ENCODE assay signal across 31 cellular contexts in genomic region chr10:88617772-88618300, GRCh38. TPM values are rescaled to one million over a fixed set of nuclear protein-coding genes. Genes with fewer than 3 reads are reported as not detected.
"Had no signal": no experiment of that assay in that cellular context is flagged by ENCODE, and none has a peak within 500 bp of the region (broad histone marks: within the 10 kb centered on the region; RNA-seq: fewer than 3 reads in every experiment).

No MANE protein-coding gene starts in this region.

- H3K27me3 ChIP-seq: colonic mucosa, esophagus muscularis mucosa, right atrium auricular region, sigmoid colon, tibial nerve, upper lobe of left lung had no signal

- H3K9me3 Mint-ChIP-seq: central memory CD8-positive, alpha-beta T cell; dendritic cell treated with granulocyte-macrophage colony-stimulating factor and Interleukin-4, amounts not matched to agents 40 ng/mL and 50 ng/mL, for 4 days; nephron progenitor cell; stimulated activated memory B cell treated with anti-CD40 and anti-IgM and Interleukin-4, amounts not matched to agents 10 μg/mL and 1 μg/mL and 100 μg/mL, for 72 hours had no signal

- H3K4me3 Mint-ChIP-seq: central memory CD8-positive, alpha-beta T cell; dendritic cell treated with granulocyte-macrophage colony-stimulating factor and Interleukin-4, amounts not matched to agents 40 ng/mL and 50 ng/mL, for 4 days; endodermal cell; naive thymus-derived CD8-positive, alpha-beta T cell; nephron progenitor cell; stimulated activated memory B cell treated with anti-CD40 and anti-IgM and Interleukin-4, amounts not matched to agents 10 μg/mL and 1 μg/mL and 100 μg/mL, for 72 hours had no signal

- H3K9ac ChIP-seq: parathyroid adenoma had no signal

- H3K27ac Mint-ChIP-seq: dendritic cell treated with granulocyte-macrophage colony-stimulating factor and Interleukin-4, amounts not matched to agents 40 ng/mL and 50 ng/mL, for 4 days; endodermal cell; naive thymus-derived CD8-positive, alpha-beta T cell; nephron progenitor cell; progenitor cell of endocrine pancreas; stimulated activated memory B cell treated with anti-CD40 and anti-IgM and Interleukin-4, amounts not matched to agents 10 μg/mL and 1 μg/mL and 100 μg/mL, for 72 hours had no signal

- H3K4me3 ChIP-seq: colonic mucosa, esophagus muscularis mucosa, left ventricle myocardium inferior, lower lobe of right lung, right atrium auricular region, sigmoid colon, thoracic aorta, tibial nerve, upper lobe of left lung had no signal

- H3K9me3 ChIP-seq: colonic mucosa, sigmoid colon, thoracic aorta, upper lobe of left lung had no signal

- H3K4me1 ChIP-seq: colonic mucosa, esophagus muscularis mucosa, left ventricle myocardium inferior, lower lobe of right lung, parathyroid adenoma, right atrium auricular region, sigmoid colon, tibial nerve, upper lobe of left lung had no signal

- ATAC-seq: lower lobe of right lung; naive thymus-derived CD8-positive, alpha-beta T cell; stimulated activated memory B cell treated with anti-CD40 and anti-IgM and Interleukin-4, amounts not matched to agents 10 μg/mL and 1 μg/mL and 100 μg/mL, for 72 hours; stimulated activated naive CD8-positive, alpha-beta T cell treated with anti-CD3 and anti-CD28 coated beads, Interleukin-15, Interleukin-2, amounts not matched to agents 100 U/mL and 50 U/mL, for 24 hours had no signal

- H3K36me3 Mint-ChIP-seq: stimulated activated memory B cell treated with anti-CD40 and anti-IgM and Interleukin-4, amounts not matched to agents 10 μg/mL and 1 μg/mL and 100 μg/mL, for 72 hours had no signal

- H3K36me3 ChIP-seq: colonic mucosa, esophagus muscularis mucosa, left ventricle myocardium inferior, lower lobe of right lung, right atrium auricular region, sigmoid colon, thoracic aorta, tibial nerve, upper lobe of left lung had no signal

- DNase-seq: colonic mucosa; effector CD8-positive, alpha-beta T cell; endodermal cell; foreskin melanocyte; kidney; left ventricle myocardium inferior; lower lobe of right lung; naive thymus-derived CD8-positive, alpha-beta T cell; nephron progenitor cell; nucleus accumbens; sigmoid colon; stimulated activated CD4-positive, alpha-beta T cell treated with anti-CD3 and anti-CD28 coated beads, Interleukin-2, amount 100 ng/mL, for 24 hours; stimulated activated CD4-positive, alpha-beta T cell treated with anti-CD3 and anti-CD28 coated beads, Interleukin-4, amount 100 ng/mL, for 4 hours; stimulated activated naive CD8-positive, alpha-beta T cell treated with anti-CD3 and anti-CD28 coated beads, Interleukin-15, Interleukin-2, amounts not matched to agents 100 U/mL and 50 U/mL, for 24 hours; upper lobe of left lung had no signal

- H3K27me3 Mint-ChIP-seq: central memory CD8-positive, alpha-beta T cell; dendritic cell treated with granulocyte-macrophage colony-stimulating factor and Interleukin-4, amounts not matched to agents 40 ng/mL and 50 ng/mL, for 4 days; stimulated activated memory B cell treated with anti-CD40 and anti-IgM and Interleukin-4, amounts not matched to agents 10 μg/mL and 1 μg/mL and 100 μg/mL, for 72 hours had no signal

- FAIRE-seq: kidney, urothelium cell line had no signal

- H3K79me2 ChIP-seq: parathyroid adenoma had no signal

- H3K27ac ChIP-seq: colonic mucosa, epithelial cell of prostate, esophagus muscularis mucosa, lower lobe of right lung, parathyroid adenoma, right atrium auricular region, sigmoid colon, thoracic aorta, tibial nerve, upper lobe of left lung had no signal

- H3K4me1 Mint-ChIP-seq: central memory CD8-positive, alpha-beta T cell; endodermal cell; naive thymus-derived CD8-positive, alpha-beta T cell; nephron progenitor cell; stimulated activated memory B cell treated with anti-CD40 and anti-IgM and Interleukin-4, amounts not matched to agents 10 μg/mL and 1 μg/mL and 100 μg/mL, for 72 hours had no signal

- H2AFZ ChIP-seq: parathyroid adenoma had no signal

RNA-seq across cellular contexts. Expression of gene LIPJ, which starts 31.3 kb away (rescaled TPM):
- total RNA-seq: chondrocyte, endodermal cell, kidney, left ventricle myocardium inferior, mesenteric fat pad, myocyte, progenitor cell of endocrine pancreas had no signal
- polyA plus RNA-seq: fibroblast of lung; naive thymus-derived CD8-positive, alpha-beta T cell had no signal

RNA-seq across cellular contexts. Expression of gene LIPF, which starts 46.4 kb away (rescaled TPM):
- total RNA-seq: chondrocyte; colonic mucosa; endodermal cell; esophagus muscularis mucosa; fibroblast of lung; kidney; left ventricle myocardium inferior; lower lobe of right lung; mesenteric fat pad; naive thymus-derived CD8-positive, alpha-beta T cell; progenitor cell of endocrine pancreas; right atrium auricular region; skeletal muscle tissue; thoracic aorta; tibial nerve; upper lobe of left lung had no signal
- polyA plus RNA-seq: naive thymus-derived CD8-positive, alpha-beta T cell had no signal
